19 cellular contexts compared by ENCODE assay signal in genomic region chr16:23232806-23233205, GRCh38. TPM values are rescaled to one million over a fixed set of nuclear protein-coding genes. Genes with fewer than 3 reads are reported as not detected.
"Had no signal": no experiment of that assay in that cellular context is flagged by ENCODE, and none has a peak within 500 bp of the region (broad histone marks: within the 10 kb centered on the region; RNA-seq: fewer than 3 reads in every experiment).

No MANE protein-coding gene starts in this region.

- H3K4me3 Mint-ChIP-seq: activated naive CD8-positive, alpha-beta T cell; activated T-cell treated with anti-CD3 and anti-CD28 coated beads, Interleukin-2, amount 50 U/mL, for 24 hours; brain; central memory CD8-positive, alpha-beta T cell; dendritic cell treated with granulocyte-macrophage colony-stimulating factor and Interleukin-4, amounts not matched to agents 40 ng/mL and 50 ng/mL, for 4 days; nephron; type B pancreatic cell had no signal

- H3K9me3 Mint-ChIP-seq: activated T-cell treated with anti-CD3 and anti-CD28 coated beads, Interleukin-2, amount 50 U/mL, for 24 hours; brain; central memory CD8-positive, alpha-beta T cell; dendritic cell treated with granulocyte-macrophage colony-stimulating factor and Interleukin-4, amounts not matched to agents 40 ng/mL and 50 ng/mL, for 4 days; nephron; type B pancreatic cell had no signal

- H3K27ac Mint-ChIP-seq: activated naive CD8-positive, alpha-beta T cell; activated T-cell treated with anti-CD3 and anti-CD28 coated beads, Interleukin-2, amount 50 U/mL, for 24 hours; brain; dendritic cell treated with granulocyte-macrophage colony-stimulating factor and Interleukin-4, amounts not matched to agents 40 ng/mL and 50 ng/mL, for 4 days; nephron; type B pancreatic cell had no signal

- FAIRE-seq: keratinocyte had no signal

- H3K36me3 Mint-ChIP-seq: activated naive CD8-positive, alpha-beta T cell; brain; type B pancreatic cell had no signal

- H3K4me1 ChIP-seq: gastroesophageal sphincter, sigmoid colon had no signal

- H3K36me3 ChIP-seq: gastroesophageal sphincter, sigmoid colon had no signal

- DNase-seq: activated effector memory CD4-positive, alpha-beta T cell treated with Interleukin-2 at 50 U/mL for 16 hours; activated T-cell treated with anti-CD3 and anti-CD28 coated beads, Interleukin-2, amount 50 U/mL, for 24 hours; amygdala; left ventricle myocardium superior; mesenchymal stem cell; sigmoid colon; stimulated activated CD4-positive, alpha-beta T cell treated with anti-CD3 and anti-CD28 coated beads, Interleukin-2, amount 100 ng/mL, for 24 hours; stimulated activated naive CD4-positive, alpha-beta T cell had no signal

- H3K9me3 ChIP-seq: gastroesophageal sphincter, sigmoid colon had no signal

- H3K4me3 ChIP-seq: gastroesophageal sphincter, sigmoid colon had no signal

- ATAC-seq: activated CD4-positive, CD25-positive, alpha-beta regulatory T cell treated with anti-CD3 and anti-CD28 coated beads, Interleukin-2, amount 50 U/mL, for 24 hours; gastroesophageal sphincter; left ventricle myocardium superior had no signal

- H3K27ac ChIP-seq: gastroesophageal sphincter, sigmoid colon had no signal

- H3K4me1 Mint-ChIP-seq: brain; central memory CD8-positive, alpha-beta T cell; nephron had no signal

- H3K27me3 ChIP-seq: gastroesophageal sphincter, sigmoid colon had no signal

RNA-seq across cellular contexts. Expression of gene SCNN1G, which starts 50.3 kb away (rescaled TPM):
- total RNA-seq: omental fat pad, pulmonary artery endothelial cell had no signal
